In genomic region chr16:88662843-88663606, GRCh38 we compare ENCODE assay signal across 8 cellular contexts. TPM values are rescaled to one million over a fixed set of nuclear protein-coding genes. Genes with fewer than 3 reads are reported as not detected.
DNase-seq lines count a peak whose midpoint lies in the region; ATAC-seq and TF ChIP-seq lines count a peak whose summit lies in the region.

A gene with protein sequence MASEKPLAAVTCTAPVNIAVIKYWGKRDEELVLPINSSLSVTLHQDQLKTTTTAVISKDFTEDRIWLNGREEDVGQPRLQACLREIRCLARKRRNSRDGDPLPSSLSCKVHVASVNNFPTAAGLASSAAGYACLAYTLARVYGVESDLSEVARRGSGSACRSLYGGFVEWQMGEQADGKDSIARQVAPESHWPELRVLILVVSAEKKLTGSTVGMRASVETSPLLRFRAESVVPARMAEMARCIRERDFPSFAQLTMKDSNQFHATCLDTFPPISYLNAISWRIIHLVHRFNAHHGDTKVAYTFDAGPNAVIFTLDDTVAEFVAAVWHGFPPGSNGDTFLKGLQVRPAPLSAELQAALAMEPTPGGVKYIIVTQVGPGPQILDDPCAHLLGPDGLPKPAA (minus strand): TSS chr16:88663091. CDS start chr16:88663080, 11 bp downstream.

- H3K9me3 ChIP-seq in ascending aorta (no peaks in the 10 kb centered on the region), right cardiac atrium (ENCODE audit: control insufficient read depth, low read length) (no peaks in the 10 kb centered on the region), vagina (no peaks in the 10 kb centered on the region)

- H3K27me3 Mint-ChIP-seq in T-helper 2 cell treated with Interferon-gamma antibody and Interleukin-4, amounts not matched to agents 5 μg/mL and 100 μg/mL, for 36 hours (ENCODE audit: low read depth), result no peaks in the 10 kb centered on the region

- peaks cover 15% of the 10 kb centered on the region for H3K36me3 Mint-ChIP-seq in T-helper 2 cell treated with Interferon-gamma antibody and Interleukin-4, amounts not matched to agents 5 μg/mL and 100 μg/mL, for 36 hours (ENCODE audit: low read depth)

- peak within 1 kb of the TSS; percentile 68 to 72 for H3K27ac ChIP-seq in ascending aorta
- peak within 1 kb of the TSS; percentile 46 for H3K27ac ChIP-seq in right cardiac atrium (ENCODE audit: low read length)
- peak within 1 kb of the TSS; percentile 90 for H3K27ac ChIP-seq in vagina

- no peaks in the 10 kb centered on the region for H3K9me3 Mint-ChIP-seq in T-helper 2 cell treated with Interferon-gamma antibody and Interleukin-4, amounts not matched to agents 5 μg/mL and 100 μg/mL, for 36 hours

- DNase-seq in NCI-H1930 (lab: John Stamatoyannopoulos, UW) (peak; percentile 87 to 92), ascending aorta (ENCODE audit: low spot score in 2 of 2) (peak; percentile 93 to 98), right cardiac atrium (peak; percentile 98 to 99 (median 99)), putamen (ENCODE audit: low spot score) (peak; percentile 98), vagina (ENCODE audit: extremely low spot score in 2 of 2) (peak in 1 of 2 donors; percentile 98)
- DNase-seq in T-helper 2 cell treated with Interferon-gamma antibody and Interleukin-4, amounts not matched to agents 5 μg/mL and 100 μg/mL, for 36 hours (ENCODE audit: low spot score), result peak; percentile 97

- under 1% methylated on average over 88 of the region's 88 CpGs for WGBS in right cardiac atrium

- H3K4me1 ChIP-seq in ascending aorta (peaks cover 0 to 11% of the 10 kb centered on the region in 2 donors), right cardiac atrium (ENCODE audit: control insufficient read depth, insufficient read depth, low read length) (peaks cover 3% of the 10 kb centered on the region), vagina (peaks cover 9% of the 10 kb centered on the region)

- ATAC-seq in GM18499 (IDR thresholded peaks at IDR 0.05; ENCODE audit: insufficient read depth, unreplicated experiment) (peak; percentile 83), HG02938 (IDR thresholded peaks at IDR 0.05; ENCODE audit: unreplicated experiment) (peak; percentile 87), right cardiac atrium (peak; percentile 99)

- peaks cover 0 to 4% of the 10 kb centered on the region in 2 donors for H3K36me3 ChIP-seq in ascending aorta
- no peaks in the 10 kb centered on the region for H3K36me3 ChIP-seq in vagina

- H3K4me3 ChIP-seq in ascending aorta, result peak within 1 kb of the TSS; percentile 87 to 89
- H3K4me3 ChIP-seq in right cardiac atrium (ENCODE audit: low read length), result peak within 1 kb of the TSS; percentile 61
- H3K4me3 ChIP-seq in vagina, result peak within 1 kb of the TSS; percentile 73 to 82

- intact Hi-C loops in ascending aorta (cut with DNase I) (loop anchor here (1.0 to 5.0 kb wide), 7 partner anchors 44 to 1038 kb away; partner anchors contain the start of genes APRT, CTU2, GALNS and RNF166), right cardiac atrium (cut with DNase I) (no loop called here), vagina (cut with DNase I) (no loop called here)

- H3K27ac Mint-ChIP-seq in T-helper 2 cell treated with Interferon-gamma antibody and Interleukin-4, amounts not matched to agents 5 μg/mL and 100 μg/mL, for 36 hours, result peak within 1 kb of the TSS; percentile 95

- TF ChIP-seq POLR2A in vagina (IDR thresholded peaks at IDR 0.05), result peak in 1 of 2 donors; percentile 53

- peaks cover 23% of the 10 kb centered on the region for H3K4me1 Mint-ChIP-seq in T-helper 2 cell treated with Interferon-gamma antibody and Interleukin-4, amounts not matched to agents 5 μg/mL and 100 μg/mL, for 36 hours (ENCODE audit: low read depth)

- H3K27me3 ChIP-seq in ascending aorta (no peaks in the 10 kb centered on the region), right cardiac atrium (ENCODE audit: control insufficient read depth, insufficient read depth) (no peaks in the 10 kb centered on the region), vagina (no peaks in the 10 kb centered on the region)

- no peak for TF ChIP-seq CTCF in ascending aorta (IDR thresholded peaks at IDR 0.05)
- no peak for TF ChIP-seq CTCF in vagina (IDR thresholded peaks at IDR 0.05)

- H3K4me3 Mint-ChIP-seq in T-helper 2 cell treated with Interferon-gamma antibody and Interleukin-4, amounts not matched to agents 5 μg/mL and 100 μg/mL, for 36 hours, result peak within 1 kb of the TSS; percentile 88

RNA-seq across cellular contexts. Expression of the gene that starts here (rescaled TPM):
- total RNA-seq in ascending aorta, result 72.9 TPM
- total RNA-seq in right cardiac atrium, result 10 to 100 TPM; 29.8 to 32.0 (median 31.2) TPM
- 35.9 TPM for polyA plus RNA-seq in right cardiac atrium
- 33.1 TPM for total RNA-seq in vagina
